In the genomic region with DNA sequence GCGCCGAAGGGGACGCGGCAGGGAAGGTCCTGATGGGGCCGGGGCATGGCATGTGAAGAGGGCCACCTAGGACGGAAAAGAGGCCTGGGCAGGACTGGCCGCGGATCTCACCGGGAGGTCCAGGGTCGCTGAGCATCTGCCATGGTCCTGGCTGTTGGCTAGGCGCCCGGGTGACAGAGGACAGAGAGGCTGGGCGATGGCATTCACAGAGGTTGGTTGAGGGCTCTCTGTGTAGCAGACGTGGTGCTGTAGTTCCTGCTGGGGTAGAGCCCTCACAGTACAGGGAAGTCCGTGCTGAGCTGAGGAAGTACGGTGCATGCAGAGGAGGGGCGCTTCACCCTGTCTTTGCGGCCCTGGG, we compare ENCODE assay signal across 8 cellular contexts. TPM values are rescaled to one million over a fixed set of nuclear protein-coding genes. Genes with fewer than 3 reads are reported as not detected.
DNase-seq lines count a peak whose midpoint lies in the region; ATAC-seq and TF ChIP-seq lines count a peak whose summit lies in the region.

No MANE protein-coding gene starts in this region.

- H3K4me1 ChIP-seq in Loucy (ENCODE audit: insufficient read depth, low read length, poor library complexity, severe bottlenecking) (peaks cover 41% of the 10 kb centered on the region), endodermal cell (ENCODE audit: control insufficient read depth, insufficient read depth, low read length) (no peaks in the 10 kb centered on the region), muscle layer of colon (ENCODE audit: insufficient read depth, low read length) (peaks cover 13% of the 10 kb centered on the region), urinary bladder (ENCODE audit: insufficient read depth) (no peaks in the 10 kb centered on the region)

- peak; percentile 4 for ATAC-seq in GM21367 (IDR thresholded peaks at IDR 0.05; ENCODE audit: unreplicated experiment)
- ATAC-seq in WTC11 = no peak; the same call in 1 of the 2 replicates

- H3K27me3 ChIP-seq in Loucy (ENCODE audit: insufficient read depth, low read length, poor library complexity, severe bottlenecking) (no peaks in the 10 kb centered on the region), endodermal cell (ENCODE audit: control insufficient read depth, insufficient read depth, low read length, poor library complexity, severe bottlenecking) (peaks cover 28% of the 10 kb centered on the region), muscle layer of colon (ENCODE audit: control insufficient read depth in 1 of 2, insufficient read depth in 2 of 2, low read length in 2 of 2) (no peaks in the 10 kb centered on the region)

- peak overlapping the region; percentile 90 for H2AFZ ChIP-seq in Loucy (ENCODE audit: low read length)

- H3K79me2 ChIP-seq in Loucy (ENCODE audit: insufficient read depth, low read length) = peaks cover 43% of the 10 kb centered on the region

- no peaks in the 10 kb centered on the region for H3K9me3 ChIP-seq in Loucy (ENCODE audit: insufficient read depth, low read depth, low read length)
- no peaks in the 10 kb centered on the region for H3K9me3 ChIP-seq in endodermal cell (ENCODE audit: control insufficient read depth, low read length)
- H3K9me3 ChIP-seq in muscle layer of colon (ENCODE audit: low read length) = no peaks in the 10 kb centered on the region

- H3K27ac ChIP-seq in endodermal cell (ENCODE audit: low read depth, low read length) = no peak overlapping the region
- H3K27ac ChIP-seq in muscle layer of colon (ENCODE audit: low read depth, low read length) = peak overlapping the region; percentile 67
- H3K27ac ChIP-seq in urinary bladder (ENCODE audit: low read depth) = no peak overlapping the region

- H3K9me2 ChIP-seq in Loucy (replicated peaks; ENCODE audit: low read depth, low read length) = no peaks in the 10 kb centered on the region

- 6% methylated on average over 15 to 18 of the region's 18 CpGs for WGBS in endodermal cell (ENCODE audit: insufficient coverage in 1 of 2, insufficient read length in 1 of 2), 2 experiments
- WGBS in urinary bladder = 2% methylated on average over 18 of the region's 18 CpGs

- H3F3A ChIP-seq in Loucy (ENCODE audit: low read depth) = peaks cover 4% of the 10 kb centered on the region; the same call in 1 of the 2 replicates

- POLR2A ChIA-PET in WTC11 (lab: Charles Lee) = interaction anchor here (0.9 to 1.5 kb wide), 3 partner anchors 9 to 240 kb away, joined by 3 to 16 read pairs (median 5); a partner anchor contains a TSS

- peak overlapping the region; percentile 89 for H3K4me2 ChIP-seq in Loucy (ENCODE audit: low read depth, low read length, poor library complexity, severe bottlenecking)

- peak in 8 of 14 donors; percentile 51 to 75 (median 66) for DNase-seq in C1 segment of cervical spinal cord (lab: John Stamatoyannopoulos, UW)
- DNase-seq in WTC11 (ENCODE audit: low spot score) = no peak
- DNase-seq in endodermal cell = no peak
- no peak for DNase-seq in NCI-H2107 (lab: John Stamatoyannopoulos, UW)

- peaks cover 10% of the 10 kb centered on the region; the same call in 1 of the 2 replicates for H3K36me3 ChIP-seq in Loucy (ENCODE audit: insufficient read depth, low read length)
- H3K36me3 ChIP-seq in endodermal cell (ENCODE audit: control insufficient read depth, insufficient read depth, low read length) = peaks cover 13% of the 10 kb centered on the region
- H3K36me3 ChIP-seq in muscle layer of colon (ENCODE audit: insufficient read depth, low read length) = peaks cover 4% of the 10 kb centered on the region
- H3K36me3 ChIP-seq in urinary bladder (ENCODE audit: insufficient read depth) = no peaks in the 10 kb centered on the region

- H3K4me3 ChIP-seq in Loucy (ENCODE audit: low read length, poor library complexity, severe bottlenecking) (peak overlapping the region; percentile 90), endodermal cell (ENCODE audit: low read length) (peak overlapping the region; percentile 81), muscle layer of colon (ENCODE audit: low read depth in 1 of 2, low read length in 2 of 2) (peak overlapping the region; percentile 63 to 79), urinary bladder (ENCODE audit: low read depth, low read length) (peak overlapping the region; percentile 63)

- TF ChIP-seq CTCF in Loucy (conservative IDR thresholded peaks at IDR 0.05; ENCODE audit: low read length) (no peak), WTC11 (IDR thresholded peaks at IDR 0.05) (no peak), endodermal cell (conservative IDR thresholded peaks at IDR 0.05) (no peak)

- H3K4me1 Mint-ChIP-seq in WTC11 (peaks cover 16% of the 10 kb centered on the region), endodermal cell (peaks cover 4% of the 10 kb centered on the region)

- H4K20me1 ChIP-seq in Loucy (ENCODE audit: insufficient read depth, low read length, poor library complexity, severe bottlenecking) = peaks cover 10% of the 10 kb centered on the region

- H3K36me3 Mint-ChIP-seq in WTC11 (peaks cover 14% of the 10 kb centered on the region), endodermal cell (ENCODE audit: low read depth) (peaks cover 19% of the 10 kb centered on the region)

- H3K9ac ChIP-seq in Loucy (ENCODE audit: low read depth, low read length, poor library complexity, severe bottlenecking) (peak overlapping the region; percentile 89), endodermal cell (ENCODE audit: extremely low read depth, low read length, poor library complexity, severe bottlenecking) (no peak overlapping the region), muscle layer of colon (ENCODE audit: low read length) (no peak overlapping the region)

- H3K4me3 Mint-ChIP-seq in WTC11 (peak overlapping the region; percentile 87), endodermal cell (peak overlapping the region; percentile 81)

- CTCF ChIA-PET in WTC11 (lab: Charles Lee) = interaction anchor here (0.8 to 4.0 kb wide), 20 partner anchors 9 to 261 kb away, joined by 3 to 57 read pairs (median 6); a partner anchor contains a TSS

- H3K27ac Mint-ChIP-seq in WTC11 (no peak overlapping the region), endodermal cell (peak overlapping the region; percentile 70)

- peaks cover 3% of the 10 kb centered on the region; the same call in 1 of the 2 replicates for H3K27me3 Mint-ChIP-seq in WTC11 (ENCODE audit: low read depth)
- H3K27me3 Mint-ChIP-seq in endodermal cell (ENCODE audit: insufficient read depth) = peaks cover 18% of the 10 kb centered on the region

- H3K9me3 Mint-ChIP-seq in WTC11 (no peaks in the 10 kb centered on the region), endodermal cell (no peaks in the 10 kb centered on the region)

TF ChIP-seq in WTC11, 78 proteins besides CTCF, POLR2A, EP300 and RAD21 (continues in another document):
- TF ChIP-seq, protein P1, sequence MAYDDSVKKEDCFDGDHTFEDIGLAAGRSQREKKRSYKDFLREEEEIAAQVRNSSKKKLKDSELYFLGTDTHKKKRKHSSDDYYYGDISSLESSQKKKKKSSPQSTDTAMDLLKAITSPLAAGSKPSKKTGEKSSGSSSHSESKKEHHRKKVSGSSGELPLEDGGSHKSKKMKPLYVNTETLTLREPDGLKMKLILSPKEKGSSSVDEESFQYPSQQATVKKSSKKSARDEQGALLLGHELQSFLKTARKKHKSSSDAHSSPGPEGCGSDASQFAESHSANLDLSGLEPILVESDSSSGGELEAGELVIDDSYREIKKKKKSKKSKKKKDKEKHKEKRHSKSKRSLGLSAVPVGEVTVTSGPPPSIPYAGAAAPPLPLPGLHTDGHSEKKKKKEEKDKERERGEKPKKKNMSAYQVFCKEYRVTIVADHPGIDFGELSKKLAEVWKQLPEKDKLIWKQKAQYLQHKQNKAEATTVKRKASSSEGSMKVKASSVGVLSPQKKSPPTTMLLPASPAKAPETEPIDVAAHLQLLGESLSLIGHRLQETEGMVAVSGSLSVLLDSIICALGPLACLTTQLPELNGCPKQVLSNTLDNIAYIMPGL (CRISPR knock-in tag; IDR thresholded peaks at IDR 0.05) = peak; percentile 16; the same call in 1 of the 2 replicates
- peak; percentile 10; the same call in 1 of the 2 replicates for TF ChIP-seq ZNF317 (CRISPR knock-in tag; IDR thresholded peaks at IDR 0.05; ENCODE audit: borderline replicate concordance, low read depth)
- TF ChIP-seq, protein P2, sequence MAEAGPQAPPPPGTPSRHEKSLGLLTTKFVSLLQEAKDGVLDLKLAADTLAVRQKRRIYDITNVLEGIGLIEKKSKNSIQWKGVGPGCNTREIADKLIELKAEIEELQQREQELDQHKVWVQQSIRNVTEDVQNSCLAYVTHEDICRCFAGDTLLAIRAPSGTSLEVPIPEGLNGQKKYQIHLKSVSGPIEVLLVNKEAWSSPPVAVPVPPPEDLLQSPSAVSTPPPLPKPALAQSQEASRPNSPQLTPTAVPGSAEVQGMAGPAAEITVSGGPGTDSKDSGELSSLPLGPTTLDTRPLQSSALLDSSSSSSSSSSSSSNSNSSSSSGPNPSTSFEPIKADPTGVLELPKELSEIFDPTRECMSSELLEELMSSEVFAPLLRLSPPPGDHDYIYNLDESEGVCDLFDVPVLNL (CRISPR knock-in tag; IDR thresholded peaks at IDR 0.05; ENCODE audit: borderline replicate concordance, low read depth) = no peak

RNA-seq across cellular contexts. Expression of a gene that starts 0.4 kb away (rescaled TPM):
- 8.1 to 19.2 TPM (median 17.2 TPM) in 3 replicates for total RNA-seq in WTC11 (2021)
- 10 to 100 TPM; 11.1 to 11.7 TPM for total RNA-seq in endodermal cell
- polyA plus RNA-seq in endodermal cell (2013, experiment 1 of 2) = 16.1 TPM
- polyA plus RNA-seq in endodermal cell (2013, experiment 2 of 2) = 13.6 TPM
- total RNA-seq in urinary bladder = 8.1 TPM
- polyA plus RNA-seq in urinary bladder = 7.8 TPM

RNA-seq across cellular contexts. Expression of a gene that starts 13.0 kb away (rescaled TPM):
- total RNA-seq in WTC11 (2021) (35.3 to 48.6 TPM (median 35.5 TPM) in 3 replicates), endodermal cell (10 to 100 TPM; 26.2 to 31.6 TPM), urinary bladder (17.6 TPM)
- 12.4 TPM for polyA plus RNA-seq in endodermal cell (2013, experiment 1 of 2)
- polyA plus RNA-seq in endodermal cell (2013, experiment 2 of 2) = 11.6 TPM
- 5.1 TPM for polyA plus RNA-seq in urinary bladder

RNA-seq across cellular contexts. Expression of a gene that starts 20.8 kb away (rescaled TPM):
- not detected in 3 replicates for total RNA-seq in WTC11 (2021)
- total RNA-seq in endodermal cell = not detected
- polyA plus RNA-seq in endodermal cell (2013, experiment 1 of 2) = not detected
- not detected for polyA plus RNA-seq in endodermal cell (2013, experiment 2 of 2)
- total RNA-seq in urinary bladder = 8.9 TPM
- 3.7 TPM for polyA plus RNA-seq in urinary bladder

Comparison
In these comparisons a context has a peak if more than half of its experiments do, and no peak if none do; other contexts are left out.
1. DNase-seq: peak in C1 segment of cervical spinal cord (8 of 14); none in WTC11 (single experiment), endodermal cell (single experiment) and NCI-H2107 (single experiment).
2. Peak in every context shown above with its lines, with median percentiles within 50 percentile points of each other: H3K4me3 ChIP-seq.